ENCODE assay signal across 19 cellular contexts in genomic region chr7:12864470-12865046, GRCh38.
DNase-seq lines count a peak whose midpoint lies in the region; ATAC-seq, FAIRE-seq and TF ChIP-seq lines count a peak whose summit lies in the region.
"Had no signal": no experiment of that assay in that cellular context is flagged by ENCODE, and none has a peak within 500 bp of the region (broad histone marks: within the 10 kb centered on the region; RNA-seq: fewer than 3 reads in every experiment).

No MANE protein-coding gene starts in this region.

- H4K20me1 ChIP-seq in H1 (replicated peaks in 1 of 2; ENCODE audit: control insufficient read depth in 1 of 2, insufficient read depth in 2 of 2, low read length in 2 of 2) = no peaks in the 10 kb centered on the region

- no peak overlapping the region for H3K56ac ChIP-seq in H1 (replicated peaks; ENCODE audit: insufficient read length, low read depth, low read length)

- H3K4me3 ChIP-seq in H1 (ENCODE audit: extremely low read depth in 1 of 4, insufficient read depth in 2 of 4, low read depth in 3 of 4, low read length in 4 of 4) (no peak overlapping the region), mucosa of descending colon (no peak overlapping the region)
- H3K4me3 ChIP-seq: GM23248 had no signal

- no peaks in the 10 kb centered on the region for H3K79me2 ChIP-seq in H1 (ENCODE audit: control insufficient read depth in 1 of 2, insufficient read depth in 2 of 2, low read length in 2 of 2)

- H3K79me1 ChIP-seq in H1 (ENCODE audit: low read depth, low read length) = no peaks in the 10 kb centered on the region

- H2AFZ ChIP-seq in H1 (ENCODE audit: low read length) = 0 out of 2 replicates have a peak overlapping the region, but pooled peaks have one; percentile 39
- H2AFZ ChIP-seq: GM23248 had no signal

- no peak overlapping the region for H3K4me2 ChIP-seq in H1 (ENCODE audit: insufficient read depth in 1 of 2, low read depth in 2 of 2, low read length in 2 of 2)

- no peak overlapping the region for H4K91ac ChIP-seq in H1 (replicated peaks; ENCODE audit: insufficient read length, low read length)

- no peak overlapping the region for H3K23ac ChIP-seq in H1 (ENCODE audit: insufficient read length)

- H3K36me3 ChIP-seq in H1 (ENCODE audit: control insufficient read depth in 2 of 4, insufficient read depth in 4 of 4, low read length in 3 of 4) (no peaks in the 10 kb centered on the region), mucosa of descending colon (ENCODE audit: low read depth) (no peaks in the 10 kb centered on the region)

- WGBS in H1 (ENCODE audit: extremely low coverage in 1 of 2, insufficient coverage in 1 of 2, insufficient read length in 1 of 2, insufficient replicate concordance in 2 of 2, low coverage in 1 of 2, low lambda C conversion rate in 2 of 2, missing lambda C conversion rate in 1 of 2), 2 experiments = 76% methylated on average over 9 of the region's 11 CpGs; no CpG with 5 or more reads in 1 of the 2 experiments

- no peak overlapping the region for H4K8ac ChIP-seq in H1 (ENCODE audit: extremely low read depth, insufficient read depth, low read length)

- no peaks in the 10 kb centered on the region for H3K27me3 ChIP-seq in H1 (replicated peaks in 1 of 4; ENCODE audit: control insufficient read depth in 3 of 4, extremely low read depth in 1 of 4, insufficient read depth in 3 of 4, low read length in 3 of 4)

- no peak overlapping the region for H2BK120ac ChIP-seq in H1 (replicated peaks; ENCODE audit: low read depth, low read length)

- CTCF ChIA-PET in H1 (lab: Charles Lee; ENCODE audit: partially characterized antibody) = interaction anchor here (0.7 kb wide), 1 partner anchor 37 kb away, joined by 3 read pairs; no protein-coding TSS in a partner anchor

- no peaks in the 10 kb centered on the region for H3K4me1 Mint-ChIP-seq in activated naive CD8-positive, alpha-beta T cell treated with anti-CD3 and anti-CD28 coated beads, Interleukin-2, amount 50 U/mL, for 24 hours
- no peaks in the 10 kb centered on the region for H3K4me1 Mint-ChIP-seq in activated naive CD8-positive, alpha-beta T cell treated with anti-CD3 and anti-CD28 coated beads for 36 hours
- H3K4me1 Mint-ChIP-seq in stimulated activated memory B cell treated with anti-CD40 and anti-IgM and Interleukin-4, amounts not matched to agents 10 μg/mL and 1 μg/mL and 100 μg/mL, for 72 hours = no peaks in the 10 kb centered on the region
- H3K4me1 Mint-ChIP-seq: CD14-positive monocyte had no signal

- FAIRE-seq in H1 (lab: Jason Lieb, UNC) = no peak
- FAIRE-seq: D721Med, HTR-8/SVneo had no signal

- H2BK15ac ChIP-seq in H1 (ENCODE audit: low read length) = no peak overlapping the region; the same call in 1 of the 2 replicates

- intact Hi-C loops in mucosa of descending colon (cut with DNase I, micrococcal nuclease) = no loop called here

- POLR2A ChIA-PET in H1 (lab: Charles Lee; ENCODE audit: partially characterized antibody) = no interaction called here

- H4K5ac ChIP-seq in H1 (ENCODE audit: insufficient read length, low read depth, low read length) = no peak overlapping the region

- TF ChIP-seq EP300 in H1 (IDR thresholded peaks at IDR 0.05; ENCODE audit: borderline replicate concordance in 1 of 2, low read depth in 2 of 2, low read length in 2 of 2) = no peak

- H3K27ac ChIP-seq in H1 (ENCODE audit: low read depth, low read length) = no peak overlapping the region
- H3K27ac ChIP-seq: 22Rv1, GM23248 had no signal

- no peak overlapping the region for H3K9ac ChIP-seq in H1 (replicated peaks in 1 of 4; ENCODE audit: extremely low read depth in 1 of 4, low read depth in 3 of 4, low read length in 3 of 4)
- H3K9ac ChIP-seq: GM23248 had no signal

- H3K36me3 Mint-ChIP-seq in activated naive CD8-positive, alpha-beta T cell treated with anti-CD3 and anti-CD28 coated beads, Interleukin-2, amount 50 U/mL, for 24 hours (ENCODE audit: low read depth) = no peaks in the 10 kb centered on the region
- no peaks in the 10 kb centered on the region for H3K36me3 Mint-ChIP-seq in activated naive CD8-positive, alpha-beta T cell treated with anti-CD3 and anti-CD28 coated beads for 36 hours
- H3K36me3 Mint-ChIP-seq in stimulated activated memory B cell treated with anti-CD40 and anti-IgM and Interleukin-4, amounts not matched to agents 10 μg/mL and 1 μg/mL and 100 μg/mL, for 72 hours = no peaks in the 10 kb centered on the region
- H3K36me3 Mint-ChIP-seq: CD14-positive monocyte; CD8-positive, alpha-beta T cell had no signal

- TF ChIP-seq POLR2A in H1 (IDR thresholded peaks at IDR 0.05; ENCODE audit: control extremely low read depth in 1 of 2, low read depth in 2 of 2, low read length in 2 of 2) = no peak

- peak; percentile 43 for ATAC-seq in activated naive CD8-positive, alpha-beta T cell treated with anti-CD3 and anti-CD28 coated beads, Interleukin-2, amount 50 U/mL, for 24 hours
- ATAC-seq in mucosa of descending colon = peak; percentile 11
- ATAC-seq in stimulated activated memory B cell treated with anti-CD40 and anti-IgM and Interleukin-4, amounts not matched to agents 10 μg/mL and 1 μg/mL and 100 μg/mL, for 72 hours = peak; percentile 29
- ATAC-seq in GM18907 (IDR thresholded peaks at IDR 0.05; ENCODE audit: unreplicated experiment) = no peak
- ATAC-seq: CD8-positive, alpha-beta T cell had no signal

- peaks cover 2% of the 10 kb centered on the region for H3K27me3 Mint-ChIP-seq in activated naive CD8-positive, alpha-beta T cell treated with anti-CD3 and anti-CD28 coated beads, Interleukin-2, amount 50 U/mL, for 24 hours
- H3K27me3 Mint-ChIP-seq in activated naive CD8-positive, alpha-beta T cell treated with anti-CD3 and anti-CD28 coated beads for 36 hours = no peaks in the 10 kb centered on the region
- no peaks in the 10 kb centered on the region for H3K27me3 Mint-ChIP-seq in stimulated activated memory B cell treated with anti-CD40 and anti-IgM and Interleukin-4, amounts not matched to agents 10 μg/mL and 1 μg/mL and 100 μg/mL, for 72 hours

- no peaks in the 10 kb centered on the region for H3K4me1 ChIP-seq in H1 (replicated peaks in 1 of 4; ENCODE audit: control insufficient read depth in 3 of 4, insufficient read depth in 4 of 4, low read length in 3 of 4)
- no peaks in the 10 kb centered on the region for H3K4me1 ChIP-seq in mucosa of descending colon (ENCODE audit: low read depth)

- no peak for TF ChIP-seq CTCF in H1 (IDR thresholded peaks at IDR 0.05; ENCODE audit: control extremely low read depth in 1 of 3, insufficient read depth in 1 of 3, low read depth in 1 of 3, low read length in 3 of 3)
- TF ChIP-seq CTCF in mucosa of descending colon (IDR thresholded peaks at IDR 0.05) = no peak

- no peak for DNase-seq in activated naive CD8-positive, alpha-beta T cell treated with anti-CD3 and anti-CD28 coated beads, Interleukin-2, amount 50 U/mL, for 24 hours
- no peak for DNase-seq in activated naive CD8-positive, alpha-beta T cell treated with anti-CD3 and anti-CD28 coated beads for 36 hours
- DNase-seq in H1 (ENCODE audit: low read depth in 1 of 2, low spot score in 2 of 2) = no peak
- no peak for DNase-seq in mucosa of descending colon
- DNase-seq in activated naive CD4-positive, alpha-beta T cell treated with anti-CD3 and anti-CD28 coated beads, Interleukin-2, amount 50 U/mL, for 16 hours = no peak
- no peak for DNase-seq in GF-D8 (lab: John Stamatoyannopoulos, UW)
- DNase-seq: CD8-positive, alpha-beta T cell; COR-L47; DMS153; DND-41; GDM1; GM23248; H9 had no signal

- no peaks in the 10 kb centered on the region for H3K23me2 ChIP-seq in H1 (ENCODE audit: low read depth, low read length)

- no peak overlapping the region for H3K14ac ChIP-seq in H1 (ENCODE audit: insufficient read length)

- H3K27ac Mint-ChIP-seq in activated naive CD8-positive, alpha-beta T cell treated with anti-CD3 and anti-CD28 coated beads, Interleukin-2, amount 50 U/mL, for 24 hours = no peak overlapping the region
- H3K27ac Mint-ChIP-seq in activated naive CD8-positive, alpha-beta T cell treated with anti-CD3 and anti-CD28 coated beads for 36 hours = no peak overlapping the region
- H3K27ac Mint-ChIP-seq in stimulated activated memory B cell treated with anti-CD40 and anti-IgM and Interleukin-4, amounts not matched to agents 10 μg/mL and 1 μg/mL and 100 μg/mL, for 72 hours = no peak overlapping the region
- H3K27ac Mint-ChIP-seq: CD14-positive monocyte; CD8-positive, alpha-beta T cell had no signal

- H3K18ac ChIP-seq in H1 (ENCODE audit: extremely low read depth, low read length) = no peak overlapping the region

- no peak overlapping the region for H2AK5ac ChIP-seq in H1 (ENCODE audit: low read depth, low read length)

- TF ChIP-seq RAD21 in H1 (IDR thresholded peaks at IDR 0.05 in 1 of 2, conservative IDR thresholded peaks at IDR 0.05 in 1 of 2; ENCODE audit: low read depth in 2 of 2, low read length in 2 of 2) = no peak

- no peaks in the 10 kb centered on the region for H3K9me3 Mint-ChIP-seq in activated naive CD8-positive, alpha-beta T cell treated with anti-CD3 and anti-CD28 coated beads, Interleukin-2, amount 50 U/mL, for 24 hours
- H3K9me3 Mint-ChIP-seq in activated naive CD8-positive, alpha-beta T cell treated with anti-CD3 and anti-CD28 coated beads for 36 hours = no peaks in the 10 kb centered on the region
- no peaks in the 10 kb centered on the region for H3K9me3 Mint-ChIP-seq in stimulated activated memory B cell treated with anti-CD40 and anti-IgM and Interleukin-4, amounts not matched to agents 10 μg/mL and 1 μg/mL and 100 μg/mL, for 72 hours
- H3K9me3 Mint-ChIP-seq: CD8-positive, alpha-beta T cell; H9 had no signal

- H2BK5ac ChIP-seq in H1 (ENCODE audit: low read depth, low read length) = no peak overlapping the region

- no peaks in the 10 kb centered on the region for H3K9me3 ChIP-seq in H1 (ENCODE audit: insufficient read depth in 2 of 2, low read depth in 1 of 2, low read length in 1 of 2)
- no peaks in the 10 kb centered on the region for H3K9me3 ChIP-seq in mucosa of descending colon

- H2BK20ac ChIP-seq in H1 (ENCODE audit: low read length) = no peak overlapping the region

- H3K4me3 Mint-ChIP-seq in activated naive CD8-positive, alpha-beta T cell treated with anti-CD3 and anti-CD28 coated beads, Interleukin-2, amount 50 U/mL, for 24 hours = no peak overlapping the region
- H3K4me3 Mint-ChIP-seq in activated naive CD8-positive, alpha-beta T cell treated with anti-CD3 and anti-CD28 coated beads for 36 hours = no peak overlapping the region
- no peak overlapping the region for H3K4me3 Mint-ChIP-seq in stimulated activated memory B cell treated with anti-CD40 and anti-IgM and Interleukin-4, amounts not matched to agents 10 μg/mL and 1 μg/mL and 100 μg/mL, for 72 hours
- H3K4me3 Mint-ChIP-seq: CD14-positive monocyte; CD8-positive, alpha-beta T cell; H9 had no signal

- H3K4ac ChIP-seq in H1 (replicated peaks; ENCODE audit: insufficient read length, low read depth, low read length) = no peak overlapping the region

- H2BK12ac ChIP-seq in H1 (ENCODE audit: low read depth, low read length) = no peak overlapping the region

TF ChIP-seq in H1, 55 proteins besides CTCF, POLR2A, EP300 and RAD21:
- TF ChIP-seq KDM5A (IDR thresholded peaks at IDR 0.05; ENCODE audit: low read length) (no peak), CTBP2 (IDR thresholded peaks at IDR 0.05; ENCODE audit: borderline replicate concordance, insufficient read depth, insufficient read length, low read length) (no peak), CREB1 (IDR thresholded peaks at IDR 0.05) (no peak), POU5F1 (IDR thresholded peaks at IDR 0.05; ENCODE audit: low read depth, low read length) (no peak)
TF ChIP-seq in H1: peak in this region for 0.
